21 cellular contexts compared by ENCODE assay signal in genomic region chr11:27735281-27735680, GRCh38. TPM values are rescaled to one million over a fixed set of nuclear protein-coding genes. Genes with fewer than 3 reads are reported as not detected.
DNase-seq lines count a peak whose midpoint lies in the region; ATAC-seq, FAIRE-seq and TF ChIP-seq lines count a peak whose summit lies in the region.
"Had no signal": no experiment of that assay in that cellular context is flagged by ENCODE, and none has a peak within 500 bp of the region (broad histone marks: within the 10 kb centered on the region; RNA-seq: fewer than 3 reads in every experiment).

No MANE protein-coding gene starts in this region.

- no peaks in the 10 kb centered on the region for H3K36me3 ChIP-seq in astrocyte (ENCODE audit: insufficient read depth, low read length)
- no peaks in the 10 kb centered on the region for H3K36me3 ChIP-seq in endothelial cell of umbilical vein (ENCODE audit: control insufficient read depth in 2 of 2, extremely low read depth in 1 of 2, insufficient read depth in 2 of 2, low read length in 2 of 2)

- no peak for TF ChIP-seq POLR2A in endothelial cell of umbilical vein (IDR thresholded peaks at IDR 0.05; ENCODE audit: low read depth, low read length)

- no peak overlapping the region for H3K9ac ChIP-seq in astrocyte (ENCODE audit: low read length)
- H3K9ac ChIP-seq in endothelial cell of umbilical vein (replicated peaks; ENCODE audit: extremely low read depth, insufficient read depth, low read length), result no peak overlapping the region
- H3K9ac ChIP-seq: GM23248, KMS-11, SK-N-SH had no signal

- DNase-seq in HCEC 1CT, result peak; percentile 49
- peak; percentile 43 for DNase-seq in astrocyte (ENCODE audit: low read depth)
- peak; percentile 86 for DNase-seq in endothelial cell of umbilical vein (ENCODE audit: low read depth, low spot score)
- DNase-seq in kidney tubule cell (ENCODE audit: low spot score), result no peak
- DNase-seq in left colon, result no peak
- DNase-seq in HFFc6, result no peak
- DNase-seq: CD8-positive, alpha-beta T cell; DMS79 treated with DMSO at 0.1 percent for 48 hours; GM23248; H7; MM.1S; NCI-H2029; NCI-H2227 treated with DMSO at 0.1 percent for 48 hours; NCI-H510A; SK-N-SH had no signal

- ATAC-seq in left colon (no peak), GM21786 (IDR thresholded peaks at IDR 0.05; ENCODE audit: unreplicated experiment) (no peak)
- ATAC-seq: CD8-positive, alpha-beta T cell had no signal

- no peak for FAIRE-seq in astrocyte (lab: Jason Lieb, UNC)
- peak; percentile 73 for FAIRE-seq in endothelial cell of umbilical vein (lab: Jason Lieb, UNC)
- FAIRE-seq: RCC 7860 had no signal

- no peaks in the 10 kb centered on the region for H3K27me3 ChIP-seq in astrocyte (ENCODE audit: insufficient read depth, low read length)
- peaks cover 5% of the 10 kb centered on the region in 2 experiments for H3K27me3 ChIP-seq in endothelial cell of umbilical vein (ENCODE audit: control insufficient read depth in 2 of 2, insufficient read depth in 2 of 2, low read length in 2 of 2)

- POLR2A ChIA-PET in endothelial cell of umbilical vein (lab: Charles Lee), result interaction anchor here (0.5 kb wide), 1 partner anchor 645 kb away, joined by 4 read pairs; no protein-coding TSS in a partner anchor

- H2AFZ ChIP-seq in astrocyte (ENCODE audit: low read depth, low read length) (no peak overlapping the region), endothelial cell of umbilical vein (ENCODE audit: low read depth, low read length) (no peak overlapping the region)
- H2AFZ ChIP-seq: GM23248 had no signal

- H3K27ac Mint-ChIP-seq in astrocyte (ENCODE audit: unreplicated experiment), result no peak overlapping the region
- no peak overlapping the region for H3K27ac Mint-ChIP-seq in HFFc6
- H3K27ac Mint-ChIP-seq: CD8-positive, alpha-beta T cell; IgD-negative memory B cell had no signal

- no peak overlapping the region for H3K4me2 ChIP-seq in astrocyte (ENCODE audit: low read length)
- no peak overlapping the region for H3K4me2 ChIP-seq in endothelial cell of umbilical vein (ENCODE audit: insufficient read depth, low read length)
- H3K4me2 ChIP-seq: KMS-11, SK-N-SH had no signal

- H3K27me3 Mint-ChIP-seq in astrocyte (ENCODE audit: low read depth, unreplicated experiment) (peaks cover 39% of the 10 kb centered on the region), HFFc6 (ENCODE audit: insufficient read depth) (peaks cover 2% of the 10 kb centered on the region)

- no peaks in the 10 kb centered on the region for H3K9me1 ChIP-seq in endothelial cell of umbilical vein (replicated peaks; ENCODE audit: control insufficient read depth, extremely low read depth, insufficient read depth, low read length)

- no peak overlapping the region for H3K4me3 ChIP-seq in astrocyte (ENCODE audit: insufficient read depth, low read depth, low read length)
- H3K4me3 ChIP-seq in endothelial cell of umbilical vein (replicated peaks in 1 of 3; ENCODE audit: insufficient read depth in 1 of 3, low read depth in 1 of 3, low read length in 3 of 3), result no peak overlapping the region
- H3K4me3 ChIP-seq: GM23248 had no signal

- intact Hi-C loops in endothelial cell of umbilical vein (cut with micrococcal nuclease), result no loop called here
- intact Hi-C loops in left colon (cut with DNase I, micrococcal nuclease), result no loop called here

- H3K9me3 ChIP-seq in astrocyte (ENCODE audit: insufficient read depth, low read depth, low read length), result no peaks in the 10 kb centered on the region
- no peaks in the 10 kb centered on the region for H3K9me3 ChIP-seq in endothelial cell of umbilical vein (replicated peaks; ENCODE audit: control insufficient read depth, insufficient read depth, low read length)
- H3K9me3 ChIP-seq: SK-N-SH had no signal

- H3K4me3 Mint-ChIP-seq in astrocyte (ENCODE audit: unreplicated experiment), result no peak overlapping the region
- H3K4me3 Mint-ChIP-seq in HFFc6, result no peak overlapping the region
- H3K4me3 Mint-ChIP-seq: CD8-positive, alpha-beta T cell; IgD-negative memory B cell had no signal

- TF ChIP-seq CTCF in astrocyte (IDR thresholded peaks at IDR 0.05; ENCODE audit: insufficient read depth, low read depth, low read length), result no peak
- TF ChIP-seq CTCF in endothelial cell of umbilical vein (IDR thresholded peaks at IDR 0.05; ENCODE audit: extremely low read depth in 1 of 2, insufficient read depth in 1 of 2, low read depth in 1 of 2, low read length in 2 of 2), result no peak
- TF ChIP-seq CTCF in HFFc6 (IDR thresholded peaks at IDR 0.05), result no peak

- BruUV-seq in endothelial cell of umbilical vein (replicated peaks; lab: Mats Ljungman, UMichigan), result no TSS peak

- H3K4me1 Mint-ChIP-seq in astrocyte (ENCODE audit: low read depth, unreplicated experiment) (no peaks in the 10 kb centered on the region), HFFc6 (ENCODE audit: low read depth) (peaks cover 7% of the 10 kb centered on the region; the same call in 1 of the 2 replicates)
- H3K4me1 Mint-ChIP-seq: IgD-negative memory B cell had no signal

- dilution Hi-C loops in endothelial cell of umbilical vein (cut with MboI; ENCODE audit: extremely low pct_ligation_motif_present, low sequenced_read_pairs), result no loop called here

- H4K20me1 ChIP-seq in astrocyte (ENCODE audit: insufficient read depth, low read length) (no peaks in the 10 kb centered on the region), endothelial cell of umbilical vein (replicated peaks; ENCODE audit: control insufficient read depth, extremely low read depth, insufficient read depth, low read length) (no peaks in the 10 kb centered on the region)

- H3K4me1 ChIP-seq in astrocyte (ENCODE audit: insufficient read depth, low read length), result no peaks in the 10 kb centered on the region
- H3K4me1 ChIP-seq in endothelial cell of umbilical vein (ENCODE audit: control insufficient read depth, extremely low read depth, insufficient read depth, low read length), result peaks cover 4% of the 10 kb centered on the region

- H3K9me3 Mint-ChIP-seq in astrocyte (ENCODE audit: unreplicated experiment), result peaks cover 3% of the 10 kb centered on the region
- H3K9me3 Mint-ChIP-seq in HFFc6, result no peaks in the 10 kb centered on the region
- H3K9me3 Mint-ChIP-seq: CD8-positive, alpha-beta T cell; IgD-negative memory B cell had no signal

- CTCF ChIA-PET in endothelial cell of umbilical vein (lab: Charles Lee), result interaction anchor here (0.5 to 1.4 kb wide), 6 partner anchors 9 to 794 kb away, joined by 3 to 4 read pairs (median 3); no protein-coding TSS in a partner anchor

- H3K27ac ChIP-seq in astrocyte (ENCODE audit: low read depth, low read length) (no peak overlapping the region), endothelial cell of umbilical vein (ENCODE audit: insufficient read depth, low read depth, low read length) (no peak overlapping the region)
- H3K27ac ChIP-seq: C4-2B, GM23248, HL-60, KMS-11 had no signal

- H3K36me3 Mint-ChIP-seq in astrocyte (ENCODE audit: low read depth, unreplicated experiment), result no peaks in the 10 kb centered on the region
- H3K36me3 Mint-ChIP-seq in HFFc6 (ENCODE audit: low read depth), result no peaks in the 10 kb centered on the region
- H3K36me3 Mint-ChIP-seq: CD8-positive, alpha-beta T cell; IgD-negative memory B cell had no signal

- H3K79me2 ChIP-seq in astrocyte (ENCODE audit: insufficient read depth, low read length) (no peaks in the 10 kb centered on the region), endothelial cell of umbilical vein (ENCODE audit: control insufficient read depth, insufficient read depth, low read length) (no peaks in the 10 kb centered on the region)

TF ChIP-seq in endothelial cell of umbilical vein, 7 proteins besides CTCF, POLR2A, EP300 and RAD21:
- TF ChIP-seq GATA2 (IDR thresholded peaks at IDR 0.05; ENCODE audit: insufficient read depth, insufficient read length, low read depth, low read length) (no peak), MYC (IDR thresholded peaks at IDR 0.05; ENCODE audit: low read depth, low read length) (no peak), JUN (IDR thresholded peaks at IDR 0.05; ENCODE audit: borderline replicate concordance, insufficient read depth, insufficient read length, low read depth) (no peak)
- TF ChIP-seq, protein P1, sequence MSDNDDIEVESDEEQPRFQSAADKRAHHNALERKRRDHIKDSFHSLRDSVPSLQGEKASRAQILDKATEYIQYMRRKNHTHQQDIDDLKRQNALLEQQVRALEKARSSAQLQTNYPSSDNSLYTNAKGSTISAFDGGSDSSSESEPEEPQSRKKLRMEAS (IDR thresholded peaks at IDR 0.05; ENCODE audit: insufficient read depth, insufficient read length), result no peak

RNA-seq across cellular contexts. Expression of gene BDNF, which starts 35.0 kb away (rescaled TPM):
- total RNA-seq in astrocyte (24.4 and 27.2 TPM in 2 replicates), endothelial cell of umbilical vein (2.6 and 3.1 TPM in 2 replicates), left colon (under 1 TPM; 0.11 to 0.15 TPM)
- 3.2 and 3.6 TPM in 2 replicates for polyA plus RNA-seq in endothelial cell of umbilical vein
- polyA plus RNA-seq in endothelial cell of umbilical vein (2011; cell fraction: cytosol; rRNA removed), result 5.4 and 5.8 TPM in 2 replicates
- polyA plus RNA-seq in endothelial cell of umbilical vein (2011; cell fraction: nucleus; rRNA removed), result 13.2 and 13.8 TPM in 2 replicates
- polyA plus RNA-seq in endothelial cell of umbilical vein (2012), result 10.4 and 13.0 TPM in 2 replicates
- polyA minus RNA-seq in endothelial cell of umbilical vein, result 6.2 and 7.7 TPM in 2 replicates
- 1.4 TPM for polyA minus RNA-seq in endothelial cell of umbilical vein (2011; cell fraction: cytosol; rRNA and poly(A)+ RNA removed)
- polyA minus RNA-seq in endothelial cell of umbilical vein (2011; cell fraction: nucleus; rRNA and poly(A)+ RNA removed), result 17.7 and 20.4 TPM in 2 replicates
- 10 to 100 TPM; 62.1 to 92.2 (median 90.0) TPM for total RNA-seq in HFFc6 (2021; fragmentation: NEBNext Ultra II Directional; extraction: Animal tissue kit (Norgen Biotek cat#: 25700))
- total RNA-seq: CD8-positive, alpha-beta T cell had no signal
- polyA plus RNA-seq: IgD-negative memory B cell had no signal

Comparison
In these comparisons a context has a peak if more than half of its experiments do, and no peak if none do; other contexts are left out.
1. DNase-seq: peak in HCEC 1CT (single experiment), astrocyte (single experiment) and endothelial cell of umbilical vein (single experiment); none in kidney tubule cell (single experiment), left colon (0 of 2) and HFFc6 (single experiment).